ENCODE assay signal across 29 cellular contexts in genomic region chr18:80095414-80095813, GRCh38.
"Had no signal": no experiment of that assay in that cellular context is flagged by ENCODE, and none has a peak within 500 bp of the region (broad histone marks: within the 10 kb centered on the region; RNA-seq: fewer than 3 reads in every experiment).

No MANE protein-coding gene starts in this region.

- ATAC-seq: naive thymus-derived CD4-positive, alpha-beta T cell; natural killer cell; stimulated activated effector memory CD8-positive, alpha-beta T cell treated with anti-CD3 and anti-CD28 coated beads, Interleukin-12 subunit alpha, Interleukin-12 subunit beta, amount 100 ng/mL, for 72 hours; stimulated activated naive B cell treated with anti-CD40 and anti-IgM and Interleukin-4, amounts not matched to agents 10 μg/mL and 1 μg/mL and 100 μg/mL, for 72 hours had no signal

- DNase-seq: naive thymus-derived CD4-positive, alpha-beta T cell; natural killer cell; nucleus accumbens; ovary; posterior cingulate gyrus; right cardiac atrium; right lobe of liver; sigmoid colon; small intestine; stimulated activated CD4-positive, alpha-beta T cell treated with anti-CD3 and anti-CD28 coated beads, Interleukin-15, amount 100 ng/mL, for 24 hours; stimulated activated CD4-positive, alpha-beta T cell treated with anti-CD3 and anti-CD28 coated beads, Interleukin-2, amount 100 ng/mL, for 24 hours; stimulated activated CD4-positive, alpha-beta T cell treated with anti-CD3 and anti-CD28 coated beads, Interleukin-2, amount 100 ng/mL, for 48 hours; stimulated activated CD4-positive, alpha-beta T cell treated with anti-CD3 and anti-CD28 coated beads, Interleukin-4, amount 100 ng/mL, for 24 hours; stimulated activated naive B cell treated with anti-CD40 and anti-IgM and Interleukin-4, amounts not matched to agents 10 μg/mL and 1 μg/mL and 100 μg/mL, for 72 hours; stimulated activated naive CD4-positive, alpha-beta T cell treated with Interleukin-2 at 50 U/mL for 16 hours; stomach; thyroid gland; trophoblast cell; upper lobe of left lung had no signal

- H3K4me1 Mint-ChIP-seq: naive thymus-derived CD4-positive, alpha-beta T cell; natural killer cell; nephron; neural progenitor cell; stimulated activated effector memory CD8-positive, alpha-beta T cell treated with anti-CD3 and anti-CD28 coated beads, Interleukin-12 subunit alpha, Interleukin-12 subunit beta, amount 100 ng/mL, for 72 hours; stimulated activated naive B cell treated with anti-CD40 and anti-IgM and Interleukin-4, amounts not matched to agents 10 μg/mL and 1 μg/mL and 100 μg/mL, for 72 hours had no signal

- H3K4me3 Mint-ChIP-seq: naive thymus-derived CD4-positive, alpha-beta T cell; natural killer cell; nephron; neural progenitor cell; stimulated activated effector memory CD8-positive, alpha-beta T cell treated with anti-CD3 and anti-CD28 coated beads, Interleukin-12 subunit alpha, Interleukin-12 subunit beta, amount 100 ng/mL, for 72 hours; stimulated activated naive B cell treated with anti-CD40 and anti-IgM and Interleukin-4, amounts not matched to agents 10 μg/mL and 1 μg/mL and 100 μg/mL, for 72 hours; stimulated activated naive CD8-positive, alpha-beta T cell treated with anti-CD3 and anti-CD28 coated beads, Interleukin-15, Interleukin-2, amounts not matched to agents 100 ng/mL and 50 ng/mL, for 24 hours had no signal

- H3K4me3 ChIP-seq: neural progenitor cell, ovary, prostate gland, right lobe of liver, sigmoid colon, stomach, thoracic aorta, thyroid gland, tibial nerve, upper lobe of left lung, vagina had no signal

- H3K27ac ChIP-seq: neural progenitor cell, neutrophil, ovary, parathyroid adenoma, prostate gland, right lobe of liver, sigmoid colon, stomach, thoracic aorta, thyroid gland, tibial nerve, upper lobe of left lung, vagina had no signal

- H3K27ac Mint-ChIP-seq: naive thymus-derived CD4-positive, alpha-beta T cell; natural killer cell; nephron; neural progenitor cell; stimulated activated effector memory CD8-positive, alpha-beta T cell treated with anti-CD3 and anti-CD28 coated beads, Interleukin-12 subunit alpha, Interleukin-12 subunit beta, amount 100 ng/mL, for 72 hours; stimulated activated naive B cell treated with anti-CD40 and anti-IgM and Interleukin-4, amounts not matched to agents 10 μg/mL and 1 μg/mL and 100 μg/mL, for 72 hours; stimulated activated naive CD8-positive, alpha-beta T cell treated with anti-CD3 and anti-CD28 coated beads, Interleukin-15, Interleukin-2, amounts not matched to agents 100 ng/mL and 50 ng/mL, for 24 hours had no signal

- H3K27me3 ChIP-seq: neural progenitor cell, neutrophil, ovary, right lobe of liver, sigmoid colon, stomach, thyroid gland, tibial nerve, upper lobe of left lung, vagina had no signal

- H3K4me2 ChIP-seq: neural progenitor cell had no signal

- H3K4me1 ChIP-seq: neural progenitor cell, parathyroid adenoma, prostate gland, right lobe of liver, sigmoid colon, stomach, thyroid gland, tibial nerve, upper lobe of left lung, vagina had no signal

- H3K9me3 Mint-ChIP-seq: natural killer cell; stimulated activated naive CD8-positive, alpha-beta T cell treated with anti-CD3 and anti-CD28 coated beads, Interleukin-15, Interleukin-2, amounts not matched to agents 100 ng/mL and 50 ng/mL, for 24 hours had no signal

- H3K36me3 Mint-ChIP-seq: natural killer cell; neural progenitor cell; stimulated activated effector memory CD8-positive, alpha-beta T cell treated with anti-CD3 and anti-CD28 coated beads, Interleukin-12 subunit alpha, Interleukin-12 subunit beta, amount 100 ng/mL, for 72 hours had no signal

- H3K36me3 ChIP-seq: neural progenitor cell, neutrophil, ovary, prostate gland, right lobe of liver, sigmoid colon, stomach, thoracic aorta, thyroid gland, upper lobe of left lung, vagina had no signal

- H2AFZ ChIP-seq: neural progenitor cell, parathyroid adenoma had no signal

- H3K9me3 ChIP-seq: neutrophil, prostate gland, right lobe of liver, sigmoid colon, thoracic aorta, thyroid gland, upper lobe of left lung, vagina had no signal

- H3K9ac ChIP-seq: neural progenitor cell, parathyroid adenoma had no signal
